In genomic region chr7:99893280-99893679, GRCh38 we compare ENCODE assay signal across 37 cellular contexts. TPM values are rescaled to one million over a fixed set of nuclear protein-coding genes. Genes with fewer than 3 reads are reported as not detected.
"Had no signal": no experiment of that assay in that cellular context is flagged by ENCODE, and none has a peak within 500 bp of the region (broad histone marks: within the 10 kb centered on the region; RNA-seq: fewer than 3 reads in every experiment).

No MANE protein-coding gene starts in this region.

- H3K27ac ChIP-seq: KMS-11 had no signal

- H3K27me3 ChIP-seq: MG63 had no signal

- DNase-seq: Karpas-422, Kasumi-1, MG63, MM.1S, NCI-H1048, NCI-H1092, NCI-H1092 treated with DMSO at 0.1 percent for 48 hours, NCI-H1105 treated with DMSO at 0.1 percent for 48 hours, NCI-H1417, NCI-H1417 treated with DMSO at 0.1 percent for 48 hours, NCI-H1436, NCI-H1436 treated with DMSO at 0.1 percent for 48 hours, NCI-H146, NCI-H1694, NCI-H1694 treated with DMSO at 0.1 percent for 48 hours, NCI-H187, NCI-H187 treated with DMSO at 0.1 percent for 48 hours, NCI-H1930, NCI-H2029, NCI-H2029 treated with DMSO at 0.1 percent for 48 hours, NCI-H2081, NCI-H2081 treated with DMSO at 0.1 percent for 48 hours, NCI-H2107, NCI-H2171, NCI-H2171 treated with DMSO at 0.1 percent for 48 hours, NCI-H2227 treated with DMSO at 0.1 percent for 48 hours, NCI-H226, NCI-H345, NCI-H446, NCI-H446 treated with DMSO at 0.1 percent for 48 hours, NCI-H510A, NCI-H510A treated with DMSO at 0.1 percent for 48 hours had no signal

- H3K36me3 ChIP-seq: MG63 had no signal

- H3K4me2 ChIP-seq: KMS-11 had no signal

- H3K9me3 ChIP-seq: MG63 had no signal

- H3K4me3 ChIP-seq: MG63 had no signal

- H3K9ac ChIP-seq: KMS-11 had no signal

RNA-seq across cellular contexts. Expression of gene OR2AE1, which starts 16.4 kb away (rescaled TPM):
- total RNA-seq: LHCN-M2, M059J, MCF 10A had no signal

RNA-seq across cellular contexts. Expression of gene GJC3, which starts 36.1 kb away (rescaled TPM):
- total RNA-seq: LHCN-M2, M059J, MCF 10A, NCI-H460 had no signal
